Comparison of ENCODE assay signal across 8 cellular contexts in genomic region chr17:18855831-18856624, GRCh38. TPM values are rescaled to one million over a fixed set of nuclear protein-coding genes. Genes with fewer than 3 reads are reported as not detected.
DNase-seq lines count a peak whose midpoint lies in the region; ATAC-seq and TF ChIP-seq lines count a peak whose summit lies in the region.

No MANE protein-coding gene starts in this region.

- H3K27ac Mint-ChIP-seq in central memory CD8-positive, alpha-beta T cell (ENCODE audit: low read depth): peak overlapping the region; percentile 89

- H3K36me3 ChIP-seq in spleen: no peaks in the 10 kb centered on the region

- no peaks in the 10 kb centered on the region for H3K9me3 Mint-ChIP-seq in central memory CD8-positive, alpha-beta T cell

- peaks cover 4% of the 10 kb centered on the region for H3K36me3 Mint-ChIP-seq in central memory CD8-positive, alpha-beta T cell (ENCODE audit: insufficient read depth)

- intact Hi-C loops in spleen (cut with DNase I; ENCODE audit: low total_unique reads): no loop called here

- peaks cover 36% of the 10 kb centered on the region for H3K4me1 Mint-ChIP-seq in central memory CD8-positive, alpha-beta T cell

- H3K27me3 Mint-ChIP-seq in central memory CD8-positive, alpha-beta T cell: no peaks in the 10 kb centered on the region

- H3K4me3 Mint-ChIP-seq in central memory CD8-positive, alpha-beta T cell: peak overlapping the region; percentile 86

- ATAC-seq in GM19025 (IDR thresholded peaks at IDR 0.05; ENCODE audit: low read depth, unreplicated experiment) (peak; percentile 64), HG03280 (IDR thresholded peaks at IDR 0.05; ENCODE audit: unreplicated experiment) (peak; percentile 72)
- ATAC-seq in central memory CD8-positive, alpha-beta T cell (replicated peaks; ENCODE audit: extremely low read depth, poor library complexity, severe bottlenecking): peak; percentile 94

- no peaks in the 10 kb centered on the region for H3K9me3 ChIP-seq in spleen

- no peaks in the 10 kb centered on the region for H3K27me3 ChIP-seq in spleen (replicated peaks in 1 of 7)

- no peak for TF ChIP-seq CTCF in AG09319 (IDR thresholded peaks at IDR 0.05; ENCODE audit: low read depth, low read length)
- TF ChIP-seq CTCF in spleen (IDR thresholded peaks at IDR 0.05 in 8 of 11, conservative IDR thresholded peaks at IDR 0.05 in 3 of 11): peak in 1 of 11 experiments; percentile 5

- peak in 2 of 3 donors; percentile 16 to 48 for TF ChIP-seq POLR2A in spleen (IDR thresholded peaks at IDR 0.05)

- WGBS in spleen, 5 donors: 0 to 1% (median 0%) methylated on average over 26 to 31 of the region's 31 CpGs

- peak overlapping the region; percentile 39 to 85 (median 60) for H3K4me3 ChIP-seq in spleen

- peaks cover 0 to 56% (median 50%) of the 10 kb centered on the region in 6 donors for H3K4me1 ChIP-seq in spleen

- H3K27ac ChIP-seq in spleen: peak overlapping the region; percentile 77 to 90 (median 84)

- DNase-seq in AG09319 (ENCODE audit: extremely low read depth, low read depth): peak; percentile 78
- DNase-seq in NCI-H345 (lab: John Stamatoyannopoulos, UW): peak; percentile 93
- DNase-seq in activated CD4-positive, CD25-positive, alpha-beta regulatory T cell (lab: John Stamatoyannopoulos, UW): peak; percentile 60 to 73 (median 70)
- peak; percentile 60 to 78 for DNase-seq in central memory CD8-positive, alpha-beta T cell (ENCODE audit: low spot score in 2 of 2)
- DNase-seq in iris pigment epithelial cell (ENCODE audit: low read depth): peak; percentile 96
- DNase-seq in spleen: peak; percentile 94

RNA-seq across cellular contexts. Expression of gene PRPSAP2, which starts 1.9 kb away (rescaled TPM):
- 10 to 100 TPM; 27.5 to 44.8 (median 32.1) TPM for total RNA-seq in spleen
- 10 to 100 TPM; 26.3 to 31.4 (median 27.1) TPM for polyA plus RNA-seq in spleen

Comparison
In these comparisons a context has a peak if more than half of its experiments do, and no peak if none do; other contexts are left out.
1. Peak in every context shown above with its lines: DNase-seq, ATAC-seq, H3K4me3 ChIP-seq and H3K27ac ChIP-seq.